8 cellular contexts compared by ENCODE assay signal in genomic region chr14:67240168-67240932, GRCh38. TPM values are rescaled to one million over a fixed set of nuclear protein-coding genes. Genes with fewer than 3 reads are reported as not detected.
DNase-seq lines count a peak whose midpoint lies in the region; ATAC-seq and TF ChIP-seq lines count a peak whose summit lies in the region.

No MANE protein-coding gene starts in this region.

- peak overlapping the region; percentile 72 for H3K4me3 ChIP-seq in AG09309 (ENCODE audit: control insufficient read depth, low read depth, low read length)
- H3K4me3 ChIP-seq in SU-DHL-6 (ENCODE audit: insufficient read depth, low read length, poor library complexity, severe bottlenecking): peak overlapping the region; percentile 60
- H3K4me3 ChIP-seq in breast epithelium: peak overlapping the region; percentile 79 to 94 (median 90)
- peak overlapping the region; percentile 73 to 98 (median 82) for H3K4me3 ChIP-seq in skin epidermis

- H4K20me1 ChIP-seq in SU-DHL-6 (ENCODE audit: low read depth, low read length): peaks cover 19% of the 10 kb centered on the region; the same call in 1 of the 2 replicates

- no peaks in the 10 kb centered on the region for H3K9me3 ChIP-seq in SU-DHL-6 (ENCODE audit: insufficient read depth, low read length)
- H3K9me3 ChIP-seq in breast epithelium: no peaks in the 10 kb centered on the region

- peak overlapping the region; percentile 73 for H3K9ac ChIP-seq in SU-DHL-6 (ENCODE audit: low read length)

- no peak for TF ChIP-seq POLR2A in breast epithelium (IDR thresholded peaks at IDR 0.05)

- intact Hi-C loops in breast epithelium (cut with DNase I; ENCODE audit: low total_unique reads): no loop called here

- no peaks in the 10 kb centered on the region for H3K36me3 ChIP-seq in SU-DHL-6 (ENCODE audit: low read length)
- H3K36me3 ChIP-seq in breast epithelium: no peaks in the 10 kb centered on the region

- no peak overlapping the region for H3K27ac ChIP-seq in SU-DHL-6 (ENCODE audit: low read depth, low read length)
- peak overlapping the region; percentile 99 for H3K27ac ChIP-seq in breast epithelium
- H3K27ac ChIP-seq in skin epidermis: peak overlapping the region in 20 of 21 experiments; percentile 18 to 98 (median 91)

- H2AFZ ChIP-seq in SU-DHL-6 (ENCODE audit: low read depth, low read length, severe bottlenecking): peak overlapping the region; percentile 92

- TF ChIP-seq CTCF in AG09309 (IDR thresholded peaks at IDR 0.05; ENCODE audit: control insufficient read depth, insufficient read depth, low read depth, low read length, missing control alignments) (no peak), SU-DHL-6 (IDR thresholded peaks at IDR 0.05; ENCODE audit: insufficient read depth, low read length, poor library complexity, severe bottlenecking) (no peak), breast epithelium (IDR thresholded peaks at IDR 0.05) (no peak)

- peak overlapping the region; percentile 73 for H3K4me2 ChIP-seq in SU-DHL-6 (ENCODE audit: low read depth, low read length, poor library complexity, severe bottlenecking)

- no peaks in the 10 kb centered on the region for H3K9me2 ChIP-seq in SU-DHL-6 (replicated peaks; ENCODE audit: insufficient read depth, low read length)

- peaks cover 38% of the 10 kb centered on the region for H3K79me2 ChIP-seq in SU-DHL-6 (ENCODE audit: insufficient read depth, low read length)

- H3K27me3 ChIP-seq in SU-DHL-6 (ENCODE audit: low read length) (no peaks in the 10 kb centered on the region), breast epithelium (no peaks in the 10 kb centered on the region)

- H3K4me1 ChIP-seq in breast epithelium: no peaks in the 10 kb centered on the region

- no peaks in the 10 kb centered on the region for H3F3A ChIP-seq in SU-DHL-6 (ENCODE audit: insufficient read depth)

- DNase-seq in AG09309 (ENCODE audit: low read depth) (no peak), breast epithelium (ENCODE audit: low spot score in 2 of 2) (peak; percentile 63 to 67), iPS-NIHi11 (ENCODE audit: low spot score) (peak; percentile 15), epidermal melanocyte (ENCODE audit: insufficient read length, low spot score) (no peak)

- ATAC-seq in GM18870 (IDR thresholded peaks at IDR 0.05; ENCODE audit: unreplicated experiment) (peak; percentile 17), HG03520 (IDR thresholded peaks at IDR 0.05; ENCODE audit: unreplicated experiment) (peak; percentile 17)

RNA-seq across cellular contexts. Expression of gene PALS1, which starts 0.9 kb away (rescaled TPM):
- total RNA-seq in breast epithelium: 10 to 100 TPM; 15.4 to 41.3 (median 27.2) TPM

RNA-seq across cellular contexts. Expression of gene GARIN2, which starts 51.1 kb away (rescaled TPM):
- not detected for total RNA-seq in breast epithelium

Comparison
In these comparisons a context has a peak if more than half of its experiments do, and no peak if none do; other contexts are left out.
1. DNase-seq: peak in breast epithelium (2 of 2) and iPS-NIHi11 (single experiment); none in AG09309 (single experiment) and epidermal melanocyte (single experiment).
2. Peak in every context shown above with its lines, with median percentiles within 50 percentile points of each other: H3K4me3 ChIP-seq.